ENCODE assay signal across 1 cellular context in the genomic region with DNA sequence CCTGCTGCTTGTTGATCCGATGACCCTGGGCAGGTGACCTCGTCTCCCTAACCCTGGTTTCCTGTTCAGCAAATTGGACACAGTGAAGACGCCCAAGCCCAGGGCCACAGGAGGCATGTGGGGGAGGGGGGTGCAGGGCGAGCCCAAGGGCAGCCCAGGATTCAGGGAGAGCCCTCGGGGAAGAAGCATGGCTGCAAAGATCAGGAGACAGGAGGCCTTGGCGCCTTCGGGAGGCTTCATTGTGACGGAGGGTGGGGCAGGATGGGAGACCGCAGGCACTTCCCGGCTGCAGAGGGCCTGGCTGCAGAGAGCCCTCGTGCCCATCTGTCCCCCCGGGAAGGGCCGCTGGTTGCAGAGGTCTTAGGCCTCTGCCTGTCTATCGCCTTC.
TF ChIP-seq lines count a peak whose summit lies in the region.

No MANE protein-coding gene starts in this region.

TF ChIP-seq in SK-N-SH, 30 proteins besides CTCF, POLR2A, EP300 and RAD21 (continued from another document):
- TF ChIP-seq POLR2AphosphoS5 (IDR thresholded peaks at IDR 0.05; ENCODE audit: low read depth, low read length) (no peak), JUND (IDR thresholded peaks at IDR 0.05) (no peak), FOSL2 (IDR thresholded peaks at IDR 0.05; ENCODE audit: borderline replicate concordance, low read depth) (no peak), RCOR1 (IDR thresholded peaks at IDR 0.05; ENCODE audit: low read length) (no peak), CHD2 (IDR thresholded peaks at IDR 0.05; ENCODE audit: low read length, partially characterized antibody) (no peak)
TF ChIP-seq in SK-N-SH: peak in this region for 0.
